In genomic region chr11:43943357-43943930, GRCh38 we compare ENCODE assay signal across 1 cellular context.
A peak's percentile ranks its signal among the peaks of the same experiment; 100 is the strongest.
TF ChIP-seq lines count a peak whose summit lies in the region.

No MANE protein-coding gene starts in this region.

TF ChIP-seq in HepG2, 621 proteins besides CTCF, POLR2A, EP300 and RAD21:
- TF ChIP-seq, protein P1, sequence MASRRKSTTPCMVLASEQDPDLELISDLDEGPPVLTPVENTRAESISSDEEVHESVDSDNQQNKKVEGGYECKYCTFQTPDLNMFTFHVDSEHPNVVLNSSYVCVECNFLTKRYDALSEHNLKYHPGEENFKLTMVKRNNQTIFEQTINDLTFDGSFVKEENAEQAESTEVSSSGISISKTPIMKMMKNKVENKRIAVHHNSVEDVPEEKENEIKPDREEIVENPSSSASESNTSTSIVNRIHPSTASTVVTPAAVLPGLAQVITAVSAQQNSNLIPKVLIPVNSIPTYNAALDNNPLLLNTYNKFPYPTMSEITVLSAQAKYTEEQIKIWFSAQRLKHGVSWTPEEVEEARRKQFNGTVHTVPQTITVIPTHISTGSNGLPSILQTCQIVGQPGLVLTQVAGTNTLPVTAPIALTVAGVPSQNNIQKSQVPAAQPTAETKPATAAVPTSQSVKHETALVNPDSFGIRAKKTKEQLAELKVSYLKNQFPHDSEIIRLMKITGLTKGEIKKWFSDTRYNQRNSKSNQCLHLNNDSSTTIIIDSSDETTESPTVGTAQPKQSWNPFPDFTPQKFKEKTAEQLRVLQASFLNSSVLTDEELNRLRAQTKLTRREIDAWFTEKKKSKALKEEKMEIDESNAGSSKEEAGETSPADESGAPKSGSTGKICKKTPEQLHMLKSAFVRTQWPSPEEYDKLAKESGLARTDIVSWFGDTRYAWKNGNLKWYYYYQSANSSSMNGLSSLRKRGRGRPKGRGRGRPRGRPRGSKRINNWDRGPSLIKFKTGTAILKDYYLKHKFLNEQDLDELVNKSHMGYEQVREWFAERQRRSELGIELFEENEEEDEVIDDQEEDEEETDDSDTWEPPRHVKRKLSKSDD (CRISPR knock-in tag; IDR thresholded peaks at IDR 0.05; ENCODE audit: low read depth) = no peak
- TF ChIP-seq TOE1 (CRISPR knock-in tag; IDR thresholded peaks at IDR 0.05) = no peak
- TF ChIP-seq ZNF652 (CRISPR knock-in tag; IDR thresholded peaks at IDR 0.05; ENCODE audit: borderline replicate concordance, low read depth) = peak; percentile 71
- no peak for TF ChIP-seq SSRP1 (CRISPR knock-in tag; IDR thresholded peaks at IDR 0.05)
- TF ChIP-seq EZH2 (conservative IDR thresholded peaks at IDR 0.05; ENCODE audit: low read depth, low read length) = peak; percentile 96
- no peak for TF ChIP-seq ETV5 (CRISPR knock-in tag; IDR thresholded peaks at IDR 0.05; ENCODE audit: borderline replicate concordance)
- 0 out of 2 replicates have a peak, but pooled peaks have one; percentile 30 for TF ChIP-seq ZNF777 (CRISPR knock-in tag; IDR thresholded peaks at IDR 0.05)
- peak; percentile 4; the same call in 1 of the 2 replicates for TF ChIP-seq UBTF (CRISPR knock-in tag; IDR thresholded peaks at IDR 0.05)
- TF ChIP-seq ZBTB42 (CRISPR knock-in tag; IDR thresholded peaks at IDR 0.05) = no peak
- TF ChIP-seq YEATS2 (CRISPR knock-in tag; IDR thresholded peaks at IDR 0.05; ENCODE audit: borderline replicate concordance) = no peak
- TF ChIP-seq BCL6 (CRISPR knock-in tag; IDR thresholded peaks at IDR 0.05) = peak; percentile 24; the same call in 1 of the 2 replicates
- TF ChIP-seq CBX2 (IDR thresholded peaks at IDR 0.05; ENCODE audit: low read depth, low read length) = 0 out of 2 replicates have a peak, but pooled peaks have one; percentile 26
- TF ChIP-seq CBX2 (CRISPR knock-in tag; IDR thresholded peaks at IDR 0.05; ENCODE audit: low read depth) = no peak
TF ChIP-seq in HepG2: peak in this region for 6.
